26 cellular contexts compared by ENCODE assay signal in genomic region chr18:58300867-58301266, GRCh38.
DNase-seq lines count a peak whose midpoint lies in the region; ATAC-seq and TF ChIP-seq lines count a peak whose summit lies in the region.
"Had no signal": no experiment of that assay in that cellular context is flagged by ENCODE, and none has a peak within 500 bp of the region (broad histone marks: within the 10 kb centered on the region; RNA-seq: fewer than 3 reads in every experiment).

No MANE protein-coding gene starts in this region.

- H3K9me3 Mint-ChIP-seq in activated naive CD4-positive, alpha-beta T cell treated with anti-CD3 and anti-CD28 coated beads, Interleukin-2, amount 50 U/mL, for 24 hours = no peaks in the 10 kb centered on the region
- peaks cover 0 to 3% of the 10 kb centered on the region in 2 donors for H3K9me3 Mint-ChIP-seq in effector memory CD8-positive, alpha-beta T cell
- peaks cover 2% of the 10 kb centered on the region for H3K9me3 Mint-ChIP-seq in stimulated activated memory B cell treated with anti-CD40 and anti-IgM and Interleukin-4, amounts not matched to agents 10 μg/mL and 1 μg/mL and 100 μg/mL, for 72 hours

- H3K36me3 Mint-ChIP-seq in activated naive CD4-positive, alpha-beta T cell treated with anti-CD3 and anti-CD28 coated beads, Interleukin-2, amount 50 U/mL, for 24 hours = no peaks in the 10 kb centered on the region
- peaks cover 7% of the 10 kb centered on the region for H3K36me3 Mint-ChIP-seq in effector memory CD8-positive, alpha-beta T cell (ENCODE audit: insufficient read depth)
- peaks cover 4% of the 10 kb centered on the region for H3K36me3 Mint-ChIP-seq in stimulated activated memory B cell treated with anti-CD40 and anti-IgM and Interleukin-4, amounts not matched to agents 10 μg/mL and 1 μg/mL and 100 μg/mL, for 72 hours
- H3K36me3 Mint-ChIP-seq: CD4-positive, alpha-beta memory T cell; IgD-negative memory B cell had no signal

- peak overlapping the region; percentile 41 for H3K27ac Mint-ChIP-seq in activated naive CD4-positive, alpha-beta T cell treated with anti-CD3 and anti-CD28 coated beads, Interleukin-2, amount 50 U/mL, for 24 hours
- H3K27ac Mint-ChIP-seq in effector memory CD8-positive, alpha-beta T cell = no peak overlapping the region
- H3K27ac Mint-ChIP-seq in stimulated activated memory B cell treated with anti-CD40 and anti-IgM and Interleukin-4, amounts not matched to agents 10 μg/mL and 1 μg/mL and 100 μg/mL, for 72 hours = peak overlapping the region; percentile 19
- H3K27ac Mint-ChIP-seq: B cell, H9, IgD-negative memory B cell had no signal

- CTCF ChIA-PET in Panc1 (lab: Charles Lee) = interaction anchor here (0.6 kb wide), 1 partner anchor 15 kb away, joined by 3 read pairs; no protein-coding TSS in a partner anchor

- H3K4me3 ChIP-seq in Panc1 (ENCODE audit: low read depth in 2 of 2, low read length in 2 of 2) (no peak overlapping the region), H7 (ENCODE audit: insufficient read depth, low read depth, low read length) (no peak overlapping the region)
- H3K4me3 ChIP-seq: MG63 had no signal

- H3K4me1 Mint-ChIP-seq in activated naive CD4-positive, alpha-beta T cell treated with anti-CD3 and anti-CD28 coated beads, Interleukin-2, amount 50 U/mL, for 24 hours = peaks cover 28% of the 10 kb centered on the region
- H3K4me1 Mint-ChIP-seq in effector memory CD8-positive, alpha-beta T cell (ENCODE audit: low read depth in 2 of 2) = peaks cover 0 to 8% of the 10 kb centered on the region in 2 donors
- peaks cover 36% of the 10 kb centered on the region for H3K4me1 Mint-ChIP-seq in stimulated activated memory B cell treated with anti-CD40 and anti-IgM and Interleukin-4, amounts not matched to agents 10 μg/mL and 1 μg/mL and 100 μg/mL, for 72 hours

- no peak overlapping the region for H3K27ac ChIP-seq in Panc1 (ENCODE audit: low read length)
- H3K27ac ChIP-seq: HL-60, RWPE1 had no signal

- H3K27me3 ChIP-seq in Panc1 (ENCODE audit: control insufficient read depth, insufficient read depth, low read length) (no peaks in the 10 kb centered on the region), H7 (ENCODE audit: control insufficient read depth, insufficient read depth, low read length) (no peaks in the 10 kb centered on the region)
- H3K27me3 ChIP-seq: MG63 had no signal

- intact Hi-C loops in Panc1 (cut with micrococcal nuclease; ENCODE audit: unreplicated experiment) = no loop called here

- H3K27me3 Mint-ChIP-seq in activated naive CD4-positive, alpha-beta T cell treated with anti-CD3 and anti-CD28 coated beads, Interleukin-2, amount 50 U/mL, for 24 hours = no peaks in the 10 kb centered on the region
- peaks cover 14 to 27% of the 10 kb centered on the region in 2 donors for H3K27me3 Mint-ChIP-seq in effector memory CD8-positive, alpha-beta T cell
- H3K27me3 Mint-ChIP-seq in stimulated activated memory B cell treated with anti-CD40 and anti-IgM and Interleukin-4, amounts not matched to agents 10 μg/mL and 1 μg/mL and 100 μg/mL, for 72 hours = no peaks in the 10 kb centered on the region
- H3K27me3 Mint-ChIP-seq: B cell, IgD-negative memory B cell had no signal

- no peaks in the 10 kb centered on the region for H3K9me3 ChIP-seq in Panc1 (ENCODE audit: control insufficient read depth, insufficient read depth, low read depth, low read length)

- H3K4me3 Mint-ChIP-seq in activated naive CD4-positive, alpha-beta T cell treated with anti-CD3 and anti-CD28 coated beads, Interleukin-2, amount 50 U/mL, for 24 hours = peak overlapping the region; percentile 19
- H3K4me3 Mint-ChIP-seq in effector memory CD8-positive, alpha-beta T cell = no peak overlapping the region
- no peak overlapping the region for H3K4me3 Mint-ChIP-seq in stimulated activated memory B cell treated with anti-CD40 and anti-IgM and Interleukin-4, amounts not matched to agents 10 μg/mL and 1 μg/mL and 100 μg/mL, for 72 hours
- H3K4me3 Mint-ChIP-seq: B cell, H9, IgD-negative memory B cell had no signal

- no peak for TF ChIP-seq CTCF in Panc1 (IDR thresholded peaks at IDR 0.05)

- ATAC-seq in Panc1 = peak; percentile 70; the same call in 1 of the 2 replicates
- peak; percentile 35 for ATAC-seq in effector memory CD8-positive, alpha-beta T cell (replicated peaks)
- ATAC-seq in stimulated activated memory B cell treated with anti-CD40 and anti-IgM and Interleukin-4, amounts not matched to agents 10 μg/mL and 1 μg/mL and 100 μg/mL, for 72 hours = no peak
- ATAC-seq: SK-N-SH treated with all-trans-retinoic acid at 6 μM for 48 hours had no signal

- H3K4me1 ChIP-seq in Panc1 (ENCODE audit: control insufficient read depth, insufficient read depth, low read length) = no peaks in the 10 kb centered on the region; the same call in 1 of the 2 replicates

- DNase-seq in activated naive CD4-positive, alpha-beta T cell treated with anti-CD3 and anti-CD28 coated beads, Interleukin-2, amount 50 U/mL, for 16 hours = no peak
- DNase-seq in Panc1 (ENCODE audit: low read depth, low spot score) = no peak
- no peak for DNase-seq in effector memory CD8-positive, alpha-beta T cell
- DNase-seq in HuH-7 (ENCODE audit: low spot score) = no peak
- no peak for DNase-seq in H7
- no peak for DNase-seq in EL
- DNase-seq: CD4-positive, alpha-beta memory T cell; DMS153; GF-D8; H9; Karpas-422; MG63; NCI-H1048; NCI-H1436; NCI-H2029 treated with DMSO at 0.1 percent for 48 hours; NCI-H748 treated with DMSO at 0.1 percent for 48 hours; NK-92 treated with Interleukin-12 subunit alpha and Interleukin-12 subunit beta, amount 100 ng/mL, for 24 hours; OCI-M1; SIG-M5 had no signal

- in situ Hi-C loops in Panc1 (cut with HindIII; ENCODE audit: low pct_unique_long_range_greater_than_20kb, low sequenced_read_pairs) = no loop called here

- POLR2A ChIA-PET in Panc1 (lab: Charles Lee) = no interaction called here

- no TSS peak for BruUV-seq in Panc1 (replicated peaks; lab: Mats Ljungman, UMichigan)

- no peaks in the 10 kb centered on the region for H3K36me3 ChIP-seq in Panc1 (ENCODE audit: control insufficient read depth, insufficient read depth, low read length)
- H3K36me3 ChIP-seq in H7 (replicated peaks; ENCODE audit: control insufficient read depth, insufficient read depth, low read length) = no peaks in the 10 kb centered on the region
- H3K36me3 ChIP-seq: MG63 had no signal

Comparison
In these comparisons a context has a peak if more than half of its experiments do, and no peak if none do; other contexts are left out.
1. H3K27ac Mint-ChIP-seq: peak in activated naive CD4-positive, alpha-beta T cell treated with anti-CD3 and anti-CD28 coated beads, Interleukin-2, amount 50 U/mL, for 24 hours (single experiment) and stimulated activated memory B cell treated with anti-CD40 and anti-IgM and Interleukin-4, amounts not matched to agents 10 μg/mL and 1 μg/mL and 100 μg/mL, for 72 hours (single experiment); none in effector memory CD8-positive, alpha-beta T cell (0 of 2).